26 cellular contexts compared by ENCODE assay signal in the genomic region with DNA sequence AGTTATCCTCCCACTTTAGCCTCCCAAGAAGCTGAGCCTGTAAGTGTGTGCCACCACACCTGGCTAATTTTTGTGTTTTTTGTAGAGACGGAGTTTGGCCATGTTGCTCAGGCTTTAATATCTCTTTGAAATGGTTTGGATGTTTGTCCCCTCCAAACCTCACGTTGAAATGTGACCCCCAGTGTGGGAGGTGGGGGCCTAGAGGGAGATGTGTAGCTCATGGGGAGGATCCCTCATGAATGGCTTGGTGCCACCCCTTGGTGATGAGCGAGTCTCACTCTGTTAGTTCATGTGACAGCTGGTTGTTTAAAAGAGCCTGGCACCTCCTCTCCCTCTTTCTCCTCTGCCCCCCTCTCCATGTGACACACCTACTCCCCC. TPM values are rescaled to one million over a fixed set of nuclear protein-coding genes. Genes with fewer than 3 reads are reported as not detected.
DNase-seq lines count a peak whose midpoint lies in the region; TF ChIP-seq lines count a peak whose summit lies in the region.
"Had no signal": no experiment of that assay in that cellular context is flagged by ENCODE, and none has a peak within 500 bp of the region (broad histone marks: within the 10 kb centered on the region; RNA-seq: fewer than 3 reads in every experiment).

No MANE protein-coding gene starts in this region.

- H3K4me2 ChIP-seq in OCI-LY7 (ENCODE audit: low read length), result no peak overlapping the region

- TF ChIP-seq EP300 in esophagus muscularis mucosa (IDR thresholded peaks at IDR 0.05), result no peak

- no peaks in the 10 kb centered on the region for H4K20me1 ChIP-seq in OCI-LY7 (ENCODE audit: insufficient read depth, low read length)

- intact Hi-C loops in esophagus muscularis mucosa (cut with DNase I), result no loop called here
- intact Hi-C loops in thyroid gland (cut with DNase I), result no loop called here
- intact Hi-C loops in OCI-LY7 (cut with micrococcal nuclease; ENCODE audit: unreplicated experiment), result no loop called here
- intact Hi-C loops in prostate gland (cut with DNase I), result no loop called here

- no peaks in the 10 kb centered on the region for H3K36me3 ChIP-seq in esophagus muscularis mucosa
- no peaks in the 10 kb centered on the region for H3K36me3 ChIP-seq in thyroid gland
- H3K36me3 ChIP-seq in OCI-LY7 (ENCODE audit: insufficient read depth, low read length), result no peaks in the 10 kb centered on the region
- H3K36me3 ChIP-seq in prostate gland, result no peaks in the 10 kb centered on the region
- H3K36me3 ChIP-seq: MG63, ovary had no signal

- H3K27me3 ChIP-seq in esophagus muscularis mucosa (no peaks in the 10 kb centered on the region), thyroid gland (no peaks in the 10 kb centered on the region), prostate gland (replicated peaks; ENCODE audit: insufficient read depth) (no peaks in the 10 kb centered on the region)
- H3K27me3 ChIP-seq: MG63, ovary had no signal

- H2AFZ ChIP-seq in OCI-LY7 (ENCODE audit: low read length), result no peak overlapping the region

- CTCF ChIA-PET in OCI-LY7 (lab: Charles Lee; ENCODE audit: unreplicated experiment), result no interaction called here

- TF ChIP-seq CTCF in esophagus muscularis mucosa (IDR thresholded peaks at IDR 0.05) (no peak), osteocyte (IDR thresholded peaks at IDR 0.05) (no peak), thyroid gland (IDR thresholded peaks at IDR 0.05) (no peak), OCI-LY7 (conservative IDR thresholded peaks at IDR 0.05; ENCODE audit: low read length) (no peak), prostate gland (IDR thresholded peaks at IDR 0.05) (no peak)

- POLR2A ChIA-PET in OCI-LY7 (lab: Charles Lee), result interaction anchor here (0.6 kb wide), 1 partner anchor 14 kb away, joined by 4 read pairs; no protein-coding TSS in a partner anchor

- DNase-seq in activated T-cell treated with anti-CD3 and anti-CD28 coated beads, Interleukin-2, amount 50 U/mL, for 24 hours, result peak; percentile 11
- DNase-seq in activated T-cell treated with anti-CD3 and anti-CD28 coated beads for 4 hours, result no peak
- DNase-seq in esophagus muscularis mucosa (ENCODE audit: extremely low spot score), result peak; percentile 55
- DNase-seq in osteocyte (ENCODE audit: extremely low spot score, unreplicated experiment), result peak; percentile 32
- no peak for DNase-seq in thyroid gland
- no peak for DNase-seq in activated naive CD8-positive, alpha-beta T cell treated with anti-CD3 and anti-CD28 coated beads for 36 hours
- no peak for DNase-seq in OCI-LY7 (ENCODE audit: low spot score)
- no peak for DNase-seq in prostate gland (ENCODE audit: low spot score)
- DNase-seq: activated CD4-positive, alpha-beta T cell treated with anti-CD3 and anti-CD28 coated beads, Interleukin-2, amount 50 U/mL, for 4 hours; activated naive CD4-positive, alpha-beta T cell treated with anti-CD3 and anti-CD28 coated beads, Interleukin-2, amount 50 U/mL, for 16 hours; activated T-cell treated with anti-CD3 and anti-CD28 coated beads, Interleukin-2, amount 50 U/mL, for 72 hours; CD8-positive, alpha-beta memory T cell; GDM1; islet precursor cell; mesendoderm; naive thymus-derived CD4-positive, alpha-beta T cell; NCI-H1436; NCI-H69; stimulated activated CD4-positive, alpha-beta T cell treated with anti-CD3 and anti-CD28 coated beads, Interleukin-1b, Interleukin-23, amount 100 ng/mL, for 48 hours; trophoblast cell had no signal

- H3K9me3 Mint-ChIP-seq in activated T-cell treated with anti-CD3 and anti-CD28 coated beads, Interleukin-2, amount 50 U/mL, for 24 hours, result no peaks in the 10 kb centered on the region
- no peaks in the 10 kb centered on the region for H3K9me3 Mint-ChIP-seq in osteocyte (ENCODE audit: unreplicated experiment)
- no peaks in the 10 kb centered on the region for H3K9me3 Mint-ChIP-seq in activated naive CD8-positive, alpha-beta T cell treated with anti-CD3 and anti-CD28 coated beads for 36 hours
- H3K9me3 Mint-ChIP-seq: activated T-cell treated with anti-CD3 and anti-CD28 coated beads, Interleukin-2, amount 50 U/mL, for 72 hours; CD8-positive, alpha-beta memory T cell; central memory CD8-positive, alpha-beta T cell; stimulated activated memory B cell treated with anti-CD40 and anti-IgM and Interleukin-4, amounts not matched to agents 10 μg/mL and 1 μg/mL and 100 μg/mL, for 72 hours had no signal

- H3K4me3 ChIP-seq in esophagus muscularis mucosa (no peak overlapping the region), thyroid gland (replicated peaks in 1 of 3) (no peak overlapping the region), OCI-LY7 (ENCODE audit: low read depth, low read length, poor library complexity, severe bottlenecking) (no peak overlapping the region), prostate gland (no peak overlapping the region)
- H3K4me3 ChIP-seq: K562, MG63, ovary had no signal

- H3K27ac Mint-ChIP-seq in activated T-cell treated with anti-CD3 and anti-CD28 coated beads, Interleukin-2, amount 50 U/mL, for 24 hours, result no peak overlapping the region
- no peak overlapping the region for H3K27ac Mint-ChIP-seq in osteocyte (ENCODE audit: unreplicated experiment)
- H3K27ac Mint-ChIP-seq in activated naive CD8-positive, alpha-beta T cell treated with anti-CD3 and anti-CD28 coated beads for 36 hours, result no peak overlapping the region
- H3K27ac Mint-ChIP-seq: stimulated activated memory B cell treated with anti-CD40 and anti-IgM and Interleukin-4, amounts not matched to agents 10 μg/mL and 1 μg/mL and 100 μg/mL, for 72 hours had no signal

- H3K27me3 Mint-ChIP-seq in activated T-cell treated with anti-CD3 and anti-CD28 coated beads, Interleukin-2, amount 50 U/mL, for 24 hours, result peaks cover 3% of the 10 kb centered on the region
- H3K27me3 Mint-ChIP-seq in osteocyte (ENCODE audit: unreplicated experiment), result no peaks in the 10 kb centered on the region
- H3K27me3 Mint-ChIP-seq in activated naive CD8-positive, alpha-beta T cell treated with anti-CD3 and anti-CD28 coated beads for 36 hours, result peaks cover 24% of the 10 kb centered on the region

- H3K4me1 ChIP-seq in esophagus muscularis mucosa (peaks cover 0 to 12% (median 6%) of the 10 kb centered on the region in 4 donors), thyroid gland (peaks cover 0 to 5% of the 10 kb centered on the region in 2 donors), OCI-LY7 (ENCODE audit: insufficient read depth, low read length, poor library complexity, severe bottlenecking) (no peaks in the 10 kb centered on the region), prostate gland (replicated peaks) (no peaks in the 10 kb centered on the region)

- BruUV-seq in OCI-LY7 (replicated peaks; lab: Mats Ljungman, UMichigan), result no TSS peak

- peaks cover 18% of the 10 kb centered on the region for H3K4me1 Mint-ChIP-seq in activated T-cell treated with anti-CD3 and anti-CD28 coated beads, Interleukin-2, amount 50 U/mL, for 24 hours (ENCODE audit: low read depth)
- peaks cover 7% of the 10 kb centered on the region for H3K4me1 Mint-ChIP-seq in osteocyte (ENCODE audit: unreplicated experiment)
- H3K4me1 Mint-ChIP-seq in activated naive CD8-positive, alpha-beta T cell treated with anti-CD3 and anti-CD28 coated beads for 36 hours, result peaks cover 14% of the 10 kb centered on the region

- H3K4me3 Mint-ChIP-seq in activated T-cell treated with anti-CD3 and anti-CD28 coated beads, Interleukin-2, amount 50 U/mL, for 24 hours, result no peak overlapping the region
- H3K4me3 Mint-ChIP-seq in osteocyte (ENCODE audit: unreplicated experiment), result no peak overlapping the region
- H3K4me3 Mint-ChIP-seq in activated naive CD8-positive, alpha-beta T cell treated with anti-CD3 and anti-CD28 coated beads for 36 hours, result no peak overlapping the region
- H3K4me3 Mint-ChIP-seq: activated T-cell treated with anti-CD3 and anti-CD28 coated beads, Interleukin-2, amount 50 U/mL, for 72 hours; CD8-positive, alpha-beta memory T cell; central memory CD8-positive, alpha-beta T cell; naive thymus-derived CD4-positive, alpha-beta T cell; stimulated activated memory B cell treated with anti-CD40 and anti-IgM and Interleukin-4, amounts not matched to agents 10 μg/mL and 1 μg/mL and 100 μg/mL, for 72 hours had no signal

- H3K9me3 ChIP-seq in esophagus muscularis mucosa (no peaks in the 10 kb centered on the region), thyroid gland (no peaks in the 10 kb centered on the region), OCI-LY7 (ENCODE audit: low read length) (no peaks in the 10 kb centered on the region), prostate gland (no peaks in the 10 kb centered on the region)
- H3K9me3 ChIP-seq: MG63, ovary had no signal

- H3K9me2 ChIP-seq in OCI-LY7 (ENCODE audit: insufficient read depth, low read length), result no peaks in the 10 kb centered on the region

- H3K36me3 Mint-ChIP-seq in activated T-cell treated with anti-CD3 and anti-CD28 coated beads, Interleukin-2, amount 50 U/mL, for 24 hours (ENCODE audit: low read depth), result no peaks in the 10 kb centered on the region
- H3K36me3 Mint-ChIP-seq in osteocyte (ENCODE audit: unreplicated experiment), result no peaks in the 10 kb centered on the region
- no peaks in the 10 kb centered on the region for H3K36me3 Mint-ChIP-seq in activated naive CD8-positive, alpha-beta T cell treated with anti-CD3 and anti-CD28 coated beads for 36 hours
- H3K36me3 Mint-ChIP-seq: stimulated activated memory B cell treated with anti-CD40 and anti-IgM and Interleukin-4, amounts not matched to agents 10 μg/mL and 1 μg/mL and 100 μg/mL, for 72 hours had no signal

- TF ChIP-seq POLR2A in esophagus muscularis mucosa (IDR thresholded peaks at IDR 0.05; ENCODE audit: low read depth) (no peak), thyroid gland (IDR thresholded peaks at IDR 0.05) (no peak), prostate gland (IDR thresholded peaks at IDR 0.05) (no peak)

- WGBS in esophagus muscularis mucosa, result 91% methylated on average over 3 of the region's 3 CpGs
- 80 to 87% methylated on average over 3 of the region's 3 CpGs for WGBS in thyroid gland, 2 donors
- WGBS in prostate gland, result 55% methylated on average over 3 of the region's 3 CpGs

- H3K27ac ChIP-seq in esophagus muscularis mucosa (replicated peaks in 1 of 4) (peak overlapping the region; percentile 45 to 70 (median 62)), thyroid gland (peak overlapping the region; percentile 40 to 69 (median 54)), OCI-LY7 (ENCODE audit: low read depth, low read length, poor library complexity, severe bottlenecking) (no peak overlapping the region), prostate gland (no peak overlapping the region)
- H3K27ac ChIP-seq: epithelial cell of prostate had no signal

- no peaks in the 10 kb centered on the region for H3K79me2 ChIP-seq in OCI-LY7 (ENCODE audit: insufficient read depth, low read depth, low read length)

RNA-seq across cellular contexts. Expression of a gene that starts 23.6 kb away (rescaled TPM):
- 100 to 1,000 TPM in 2 of 4 donors, 10 to 100 TPM in 2; 54.4 to 148 (median 113) TPM for total RNA-seq in esophagus muscularis mucosa
- 43.2 and 44.7 TPM in 2 replicates for total RNA-seq in osteocyte
- total RNA-seq in thyroid gland, result 10 to 100 TPM; 19.1 to 87.6 (median 22.1) TPM
- 1 to 10 TPM; 7.1 to 7.6 TPM for total RNA-seq in activated naive CD8-positive, alpha-beta T cell treated with anti-CD3 and anti-CD28 coated beads for 36 hours
- total RNA-seq in OCI-LY7 (2014; rRNA removed; shearing (Covaris generic)), result 0.05 and 0.19 TPM in 2 replicates
- total RNA-seq in OCI-LY7 (2022), result 0.51 and 0.83 TPM in 2 replicates
- total RNA-seq in prostate gland, result 10 to 100 TPM; 25.0 to 40.7 TPM

Comparison
In these comparisons a context has a peak if more than half of its experiments do, and no peak if none do; other contexts are left out.
1. DNase-seq: peak in activated T-cell treated with anti-CD3 and anti-CD28 coated beads, Interleukin-2, amount 50 U/mL, for 24 hours (single experiment), esophagus muscularis mucosa (single experiment) and osteocyte (single experiment); none in activated T-cell treated with anti-CD3 and anti-CD28 coated beads for 4 hours (single experiment), thyroid gland (0 of 2), activated naive CD8-positive, alpha-beta T cell treated with anti-CD3 and anti-CD28 coated beads for 36 hours (single experiment), OCI-LY7 (single experiment) and prostate gland (single experiment).
2. H3K27ac ChIP-seq: peak in esophagus muscularis mucosa (4 of 4) and thyroid gland (3 of 3); none in OCI-LY7 (single experiment) and prostate gland (0 of 2).
3. RNA of a gene that starts 23.6 kb away (total RNA-seq): 54.4 to 148 TPM in esophagus muscularis mucosa, 43.2 to 44.7 TPM in osteocyte, 25.0 to 40.7 TPM in prostate gland, 19.1 to 87.6 TPM in thyroid gland and 7.1 to 7.6 TPM in activated naive CD8-positive, alpha-beta T cell treated with anti-CD3 and anti-CD28 coated beads for 36 hours; 0.05 to 0.83 TPM in OCI-LY7; every median in the first group is over 4 times any median in the second.